In genomic region chr13:99926014-99926731, GRCh38 we compare ENCODE assay signal across 10 cellular contexts. TPM values are rescaled to one million over a fixed set of nuclear protein-coding genes. Genes with fewer than 3 reads are reported as not detected.
DNase-seq lines count a peak whose midpoint lies in the region; ATAC-seq, FAIRE-seq and TF ChIP-seq lines count a peak whose summit lies in the region.
"Had no signal": no experiment of that assay in that cellular context is flagged by ENCODE, and none has a peak within 500 bp of the region (broad histone marks: within the 10 kb centered on the region; RNA-seq: fewer than 3 reads in every experiment).

No MANE protein-coding gene starts in this region.

- DNase-seq in COLO829 (ENCODE audit: low spot score) = peak; percentile 50
- peak; percentile 80 to 90 for DNase-seq in NCI-H187 (lab: John Stamatoyannopoulos, UW)
- peak in 1 of 4 experiments; percentile 25 for DNase-seq in K562 (ENCODE audit: extremely low read depth in 1 of 4, low spot score in 3 of 4)
- DNase-seq in nephron progenitor cell = peak; percentile 27
- DNase-seq in stimulated activated CD4-positive, alpha-beta T cell treated with anti-CD3 and anti-CD28 coated beads, Interleukin-4, amount 100 ng/mL, for 4 hours = no peak
- DNase-seq in activated CD8-positive, alpha-beta T cell treated with anti-CD3 and anti-CD28 coated beads for 36 hours = no peak

- no peak for TF ChIP-seq EP300 in K562 (IDR thresholded peaks at IDR 0.05; ENCODE audit: low read length)

- H3K27ac Mint-ChIP-seq in nephron progenitor cell = peak overlapping the region; percentile 37
- no peak overlapping the region for H3K27ac Mint-ChIP-seq in activated CD8-positive, alpha-beta T cell treated with anti-CD3 and anti-CD28 coated beads for 36 hours

- no peaks in the 10 kb centered on the region for H3K9me3 ChIP-seq in K562 (replicated peaks; ENCODE audit: control insufficient read depth, insufficient read depth, low read depth, low read length)

- no peak for TF ChIP-seq POLR2A in K562 (conservative IDR thresholded peaks at IDR 0.05)

- no peak for TF ChIP-seq RAD21 in K562 (CRISPR knock-in tag; conservative IDR thresholded peaks at IDR 0.05 in 1 of 2, IDR thresholded peaks at IDR 0.05 in 1 of 2)

- no peaks in the 10 kb centered on the region for H3K4me1 ChIP-seq in K562 (replicated peaks in 1 of 2; ENCODE audit: control insufficient read depth in 2 of 2, insufficient read depth in 2 of 2, low read length in 2 of 2)

- no peak overlapping the region for H3K4me3 ChIP-seq in K562

- no peaks in the 10 kb centered on the region for H3K79me2 ChIP-seq in K562 (ENCODE audit: control insufficient read depth, insufficient read depth, low read length)

- peak overlapping the region; percentile 74 for H2AFZ ChIP-seq in K562 (ENCODE audit: low read depth, low read length)

- no peak for TF ChIP-seq CTCF in K562 (IDR thresholded peaks at IDR 0.05 in 2 of 3, conservative IDR thresholded peaks at IDR 0.05 in 1 of 3; ENCODE audit: insufficient read depth in 2 of 3, low read depth in 1 of 3, low read length in 3 of 3)
- TF ChIP-seq CTCF in nephron progenitor cell (IDR thresholded peaks at IDR 0.05) = no peak
- no peak for TF ChIP-seq CTCF in activated CD8-positive, alpha-beta T cell treated with anti-CD3 and anti-CD28 coated beads for 36 hours (IDR thresholded peaks at IDR 0.05)

- H3K27ac ChIP-seq in K562 (ENCODE audit: extremely low read depth, low read depth, low read length) = no peak overlapping the region

- POLR2A ChIA-PET in K562 (lab: Yijun Ruan, JAX) = interaction anchor here (0.6 to 1.0 kb wide), 3 partner anchors 12 to 62 kb away, joined by 3 to 5 read pairs (median 4); no protein-coding TSS in a partner anchor
- POLR2A ChIA-PET in activated CD8-positive, alpha-beta T cell treated with anti-CD3 and anti-CD28 coated beads for 36 hours (lab: Charles Lee) = no interaction called here

- peaks cover 5 to 31% of the 10 kb centered on the region in 2 experiments for H3K27me3 ChIP-seq in K562 (ENCODE audit: control insufficient read depth in 2 of 2, insufficient read depth in 2 of 2, low read length in 2 of 2)

- ATAC-seq in K562 = peak; percentile 72
- ATAC-seq in HG02970 (IDR thresholded peaks at IDR 0.05; ENCODE audit: low FRiP score, unreplicated experiment) = no peak
- no peak for ATAC-seq in HG02884 (IDR thresholded peaks at IDR 0.05; ENCODE audit: unreplicated experiment)
- no peak for ATAC-seq in activated CD8-positive, alpha-beta T cell treated with anti-CD3 and anti-CD28 coated beads for 36 hours

- no TSS peak for BruUV-seq in K562 (replicated peaks; lab: Mats Ljungman, UMichigan)

- no peaks in the 10 kb centered on the region for H4K20me1 ChIP-seq in K562 (replicated peaks; ENCODE audit: control insufficient read depth, insufficient read depth, low read length)

- peak overlapping the region; percentile 9 for H3K4me3 Mint-ChIP-seq in nephron progenitor cell
- H3K4me3 Mint-ChIP-seq in activated CD8-positive, alpha-beta T cell treated with anti-CD3 and anti-CD28 coated beads for 36 hours = no peak overlapping the region

- in situ Hi-C loops in K562 (cut with MboI) = no loop called here

- no peaks in the 10 kb centered on the region for H3K9me3 Mint-ChIP-seq in nephron progenitor cell
- no peaks in the 10 kb centered on the region for H3K9me3 Mint-ChIP-seq in activated CD8-positive, alpha-beta T cell treated with anti-CD3 and anti-CD28 coated beads for 36 hours

- no peak overlapping the region for H3K9ac ChIP-seq in K562 (ENCODE audit: insufficient read depth in 1 of 2, low read depth in 2 of 2, low read length in 2 of 2)

- H3K9me1 ChIP-seq in K562 (ENCODE audit: control insufficient read depth, insufficient read depth, low read length) = no peaks in the 10 kb centered on the region

- peak overlapping the region; percentile 36 for H3K4me2 ChIP-seq in K562 (ENCODE audit: insufficient read depth, low read length)

- no peak for FAIRE-seq in K562 (lab: Jason Lieb, UNC)

- no peaks in the 10 kb centered on the region for H3K36me3 Mint-ChIP-seq in nephron progenitor cell (ENCODE audit: low read depth)
- H3K36me3 Mint-ChIP-seq in activated CD8-positive, alpha-beta T cell treated with anti-CD3 and anti-CD28 coated beads for 36 hours (ENCODE audit: low read depth) = no peaks in the 10 kb centered on the region

- H3K36me3 ChIP-seq in K562 (ENCODE audit: control insufficient read depth, insufficient read depth, low read length) = no peaks in the 10 kb centered on the region

- 2% methylated on average over 26 of the region's 29 CpGs for WGBS in K562 (ENCODE audit: insufficient coverage, low coverage, missing lambda C conversion rate)

- peaks cover 7% of the 10 kb centered on the region for H3K27me3 Mint-ChIP-seq in nephron progenitor cell (ENCODE audit: low read depth, poor library complexity)
- H3K27me3 Mint-ChIP-seq in activated CD8-positive, alpha-beta T cell treated with anti-CD3 and anti-CD28 coated beads for 36 hours = peaks cover 22% of the 10 kb centered on the region

- H3K4me1 Mint-ChIP-seq in nephron progenitor cell = peaks cover 30% of the 10 kb centered on the region
- H3K4me1 Mint-ChIP-seq in activated CD8-positive, alpha-beta T cell treated with anti-CD3 and anti-CD28 coated beads for 36 hours (ENCODE audit: low read depth) = no peaks in the 10 kb centered on the region

- intact Hi-C loops in K562 (cut with micrococcal nuclease) = no loop called here
- intact Hi-C loops in activated CD8-positive, alpha-beta T cell treated with anti-CD3 and anti-CD28 coated beads for 36 hours (cut with micrococcal nuclease) = no loop called here

- CTCF ChIA-PET in K562 (lab: Yijun Ruan, JAX; ENCODE audit: low intra/inter-chr PET ratio) = no interaction called here
- CTCF ChIA-PET in activated CD8-positive, alpha-beta T cell treated with anti-CD3 and anti-CD28 coated beads for 36 hours (lab: Charles Lee) = interaction anchor here (0.7 to 1.2 kb wide), 4 partner anchors 9 to 589 kb away, joined by 3 to 4 read pairs (median 3); no protein-coding TSS in a partner anchor

TF ChIP-seq in K562, 482 proteins besides CTCF, POLR2A, EP300 and RAD21 (continues in another document):
- TF ChIP-seq ZNF384 (IDR thresholded peaks at IDR 0.05; ENCODE audit: low read depth, low read length) (no peak), THRA (IDR thresholded peaks at IDR 0.05) (no peak), ELF2 (CRISPR knock-in tag; IDR thresholded peaks at IDR 0.05) (no peak), ZC3H8 (IDR thresholded peaks at IDR 0.05) (no peak), ZNF140 (CRISPR knock-in tag; IDR thresholded peaks at IDR 0.05) (no peak)

RNA-seq across cellular contexts. Expression of gene ZIC5, which starts 45.4 kb away (rescaled TPM):
- total RNA-seq in K562 (2011; cell fraction: chromatin; rRNA removed; ENCODE audit: low replicate concordance) = 0.97 and 1.9 TPM in 2 replicates
- 0.79 and 1.0 TPM in 2 replicates for total RNA-seq in K562 (2011; cell fraction: nucleolus; rRNA removed)
- 1.2 and 1.6 TPM in 2 replicates for total RNA-seq in K562 (2011; cell fraction: nucleoplasm; rRNA removed)
- total RNA-seq in K562 (2014; rRNA removed) = 1.1 and 1.3 TPM in 2 replicates
- total RNA-seq in K562 (2014; rRNA removed; fragmentation: Illumina TruSeq; extraction: Trizol) = 1.1 and 1.2 TPM in 2 replicates
- 1.3 and 1.5 TPM in 2 replicates for total RNA-seq in K562 (2015; rRNA removed; fragmentation: Illumina TruSeq; extraction: Trizol)
- 2.0 and 2.2 TPM in 2 replicates for total RNA-seq in K562 (2021)
- 0.76 and 0.92 TPM in 2 replicates for polyA plus RNA-seq in K562 (2011; rRNA removed)
- 0.55 and 0.61 TPM in 2 replicates for polyA plus RNA-seq in K562 (2011; cell fraction: cytosol; rRNA removed)
- polyA plus RNA-seq in K562 (2011; cell fraction: nucleus; rRNA removed) = 1.2 and 1.7 TPM in 2 replicates
- polyA plus RNA-seq in K562 (2012) = 0.68 and 0.83 TPM in 2 replicates
- polyA plus RNA-seq in K562 (2014; fragmentation: Illumina TruSeq; extraction: Trizol) = 1.3 and 1.8 TPM in 2 replicates
- under 1 TPM; 0.57 to 0.73 TPM for polyA plus RNA-seq in K562 (2014; fragmentation: Nextera tagmentation; extraction: Ambion mirVana)
- 0.89 and 1.4 TPM in 2 replicates for polyA plus RNA-seq in K562 (2014; rRNA removed)
- 0.53 and 0.66 TPM in 2 replicates for polyA minus RNA-seq in K562 (2011; rRNA and poly(A)+ RNA removed)
- polyA minus RNA-seq in K562 (2011; cell fraction: cytosol; rRNA and poly(A)+ RNA removed) = 0.91 and 1.2 TPM in 2 replicates
- 1.3 and 1.4 TPM in 2 replicates for polyA minus RNA-seq in K562 (2011; cell fraction: nucleus; rRNA and poly(A)+ RNA removed)
- not detected for total RNA-seq in activated CD8-positive, alpha-beta T cell treated with anti-CD3 and anti-CD28 coated beads for 36 hours
- total RNA-seq: T-helper 2 cell treated with Interferon-gamma antibody and Interleukin-4, amounts not matched to agents 100 ng/mL and 5 ng/mL, for 36 hours; urinary bladder had no signal
- polyA plus RNA-seq: urinary bladder had no signal

RNA-seq across cellular contexts. Expression of gene ZIC2, which starts 55.4 kb away (rescaled TPM):
- 5.8 and 7.8 TPM in 2 replicates for total RNA-seq in K562 (2011; cell fraction: chromatin; rRNA removed; ENCODE audit: low replicate concordance)
- 5.7 and 7.7 TPM in 2 replicates for total RNA-seq in K562 (2011; cell fraction: nucleolus; rRNA removed)
- 4.1 and 7.0 TPM in 2 replicates for total RNA-seq in K562 (2011; cell fraction: nucleoplasm; rRNA removed)
- 3.7 and 6.1 TPM in 2 replicates for total RNA-seq in K562 (2014; rRNA removed)
- total RNA-seq in K562 (2014; rRNA removed; fragmentation: Illumina TruSeq; extraction: Trizol) = 2.3 and 2.4 TPM in 2 replicates
- total RNA-seq in K562 (2015; rRNA removed; fragmentation: Illumina TruSeq; extraction: Trizol) = 3.7 and 4.5 TPM in 2 replicates
- 18.0 and 22.1 TPM in 2 replicates for total RNA-seq in K562 (2021)
- polyA plus RNA-seq in K562 (2011; rRNA removed) = 1.8 and 2.2 TPM in 2 replicates
- polyA plus RNA-seq in K562 (2011; cell fraction: cytosol; rRNA removed) = 1.4 and 2.3 TPM in 2 replicates
- polyA plus RNA-seq in K562 (2011; cell fraction: nucleus; rRNA removed) = 6.9 and 9.9 TPM in 2 replicates
- 7.4 and 9.3 TPM in 2 replicates for polyA plus RNA-seq in K562 (2012)
- 6.5 and 7.3 TPM in 2 replicates for polyA plus RNA-seq in K562 (2014; fragmentation: Illumina TruSeq; extraction: Trizol)
- 1 to 10 TPM; 4.2 to 9.8 TPM for polyA plus RNA-seq in K562 (2014; fragmentation: Nextera tagmentation; extraction: Ambion mirVana)
- 4.6 and 6.3 TPM in 2 replicates for polyA plus RNA-seq in K562 (2014; rRNA removed)
- 1.5 and 2.4 TPM in 2 replicates for polyA minus RNA-seq in K562 (2011; rRNA and poly(A)+ RNA removed)
- polyA minus RNA-seq in K562 (2011; cell fraction: cytosol; rRNA and poly(A)+ RNA removed) = 2.9 and 10.6 TPM in 2 replicates
- polyA minus RNA-seq in K562 (2011; cell fraction: nucleus; rRNA and poly(A)+ RNA removed) = 7.3 and 9.6 TPM in 2 replicates
- total RNA-seq in activated CD8-positive, alpha-beta T cell treated with anti-CD3 and anti-CD28 coated beads for 36 hours = not detected
- total RNA-seq: T-helper 2 cell treated with Interferon-gamma antibody and Interleukin-4, amounts not matched to agents 100 ng/mL and 5 ng/mL, for 36 hours had no signal
- polyA plus RNA-seq: urinary bladder had no signal

Comparison
In these comparisons a context has a peak if more than half of its experiments do, and no peak if none do; other contexts are left out.
1. DNase-seq: peak in COLO829 (single experiment), NCI-H187 (2 of 2) and nephron progenitor cell (single experiment); none in stimulated activated CD4-positive, alpha-beta T cell treated with anti-CD3 and anti-CD28 coated beads, Interleukin-4, amount 100 ng/mL, for 4 hours (0 of 2) and activated CD8-positive, alpha-beta T cell treated with anti-CD3 and anti-CD28 coated beads for 36 hours (single experiment).